1 cellular context compared by ENCODE assay signal in genomic region chr11:66011785-66012303, GRCh38.
TF ChIP-seq lines count a peak whose summit lies in the region.

Gene CST6, plus strand, starts transcription at chr11:66012008. Its CDS starts 37 bp downstream, at chr11:66012045.

TF ChIP-seq in K562, 482 proteins besides CTCF, POLR2A, EP300 and RAD21 (continued from another document):
- no peak for TF ChIP-seq PHF8 (IDR thresholded peaks at IDR 0.05; ENCODE audit: borderline replicate concordance, low read length)
- peak; percentile 93 for TF ChIP-seq ZBTB33 (CRISPR knock-in tag; IDR thresholded peaks at IDR 0.05)
- TF ChIP-seq ZNF511 (CRISPR knock-in tag; IDR thresholded peaks at IDR 0.05), result no peak
- no peak for TF ChIP-seq NCOA2 (IDR thresholded peaks at IDR 0.05; ENCODE audit: partially characterized antibody in 2 of 2)
- TF ChIP-seq ZNF592 (IDR thresholded peaks at IDR 0.05), result no peak
- no peak for TF ChIP-seq NFXL1 (CRISPR knock-in tag; IDR thresholded peaks at IDR 0.05)
- no peak for TF ChIP-seq ZNF354B (CRISPR knock-in tag; IDR thresholded peaks at IDR 0.05)
- no peak for TF ChIP-seq CBFB (CRISPR knock-in tag; IDR thresholded peaks at IDR 0.05)
- no peak for TF ChIP-seq GATAD2B (IDR thresholded peaks at IDR 0.05; ENCODE audit: borderline replicate concordance)
- TF ChIP-seq PCBP1 (IDR thresholded peaks at IDR 0.05; ENCODE audit: low read depth, low read length, poor library complexity, severe bottlenecking), result peak; percentile 42
- TF ChIP-seq MIER1 (IDR thresholded peaks at IDR 0.05; ENCODE audit: low read depth), result no peak
- no peak for TF ChIP-seq FOXM1 (IDR thresholded peaks at IDR 0.05; ENCODE audit: low read depth)
- TF ChIP-seq FOXM1 (CRISPR knock-in tag; IDR thresholded peaks at IDR 0.05; ENCODE audit: low read depth), result no peak
TF ChIP-seq in K562: peak in this region for 3.
